Comparison of ENCODE assay signal across 8 cellular contexts in genomic region chr10:14601872-14602725, GRCh38.
DNase-seq lines count a peak whose midpoint lies in the region; ATAC-seq and TF ChIP-seq lines count a peak whose summit lies in the region.

No MANE protein-coding gene starts in this region.

- DNase-seq in SJSA1 (ENCODE audit: low read depth in 1 of 2, low spot score in 2 of 2), result peak; percentile 60 to 79
- DNase-seq in astrocyte of the spinal cord (ENCODE audit: low read depth, low spot score), result peak; percentile 62
- peak; percentile 67 for DNase-seq in lung (ENCODE audit: low spot score)
- DNase-seq in DMS 273 treated with DMSO at 0.1 percent for 48 hours (lab: John Stamatoyannopoulos, UW), result no peak
- no peak for DNase-seq in DMS153 (lab: John Stamatoyannopoulos, UW)
- DNase-seq in ovary, result no peak

- in situ Hi-C loops in astrocyte of the spinal cord (cut with HindIII; ENCODE audit: low sequenced_read_pairs), result no loop called here

- intact Hi-C loops in ovary (cut with DNase I), result no loop called here

- TF ChIP-seq POLR2A in GM18526 (IDR thresholded peaks at IDR 0.05; ENCODE audit: extremely low read depth, insufficient read length), result peak; percentile 16
- TF ChIP-seq POLR2A in ovary (IDR thresholded peaks at IDR 0.05), result no peak

- H3K27me3 ChIP-seq in SJSA1 (replicated peaks) (no peaks in the 10 kb centered on the region), lung (ENCODE audit: control insufficient read depth, insufficient read depth) (no peaks in the 10 kb centered on the region), ovary (no peaks in the 10 kb centered on the region)

- peak; percentile 26 for ATAC-seq in HG03045 (IDR thresholded peaks at IDR 0.05; ENCODE audit: unreplicated experiment)
- peak; percentile 23 for ATAC-seq in lung (ENCODE audit: insufficient read depth, low FRiP score)

- H3K9me3 ChIP-seq in SJSA1 (replicated peaks), result no peaks in the 10 kb centered on the region
- H3K9me3 ChIP-seq in lung (ENCODE audit: control insufficient read depth in 2 of 2, insufficient read depth in 1 of 2, low read length in 1 of 2), result no peaks in the 10 kb centered on the region
- H3K9me3 ChIP-seq in ovary, result no peaks in the 10 kb centered on the region

- TF ChIP-seq EP300 in ovary (IDR thresholded peaks at IDR 0.05), result no peak

- H3K27ac ChIP-seq in SJSA1 (peak overlapping the region; percentile 44), lung (ENCODE audit: low read depth in 1 of 2, low read length in 1 of 2) (no peak overlapping the region), ovary (no peak overlapping the region)

- no peak for TF ChIP-seq CTCF in astrocyte of the spinal cord (IDR thresholded peaks at IDR 0.05; ENCODE audit: low read depth, low read length)
- TF ChIP-seq CTCF in lung (IDR thresholded peaks at IDR 0.05; ENCODE audit: control extremely low read depth, extremely low read depth), result no peak
- TF ChIP-seq CTCF in ovary (IDR thresholded peaks at IDR 0.05), result no peak

- H3K36me3 ChIP-seq in SJSA1, result peaks cover 37% of the 10 kb centered on the region
- peaks cover 0 to 4% of the 10 kb centered on the region in 2 donors for H3K36me3 ChIP-seq in lung (ENCODE audit: control insufficient read depth in 2 of 2, insufficient read depth in 2 of 2, low read length in 2 of 2)
- H3K36me3 ChIP-seq in ovary, result no peaks in the 10 kb centered on the region

- H3K4me3 ChIP-seq in SJSA1 (peak overlapping the region; percentile 1; the same call in 1 of the 2 replicates), astrocyte of the spinal cord (ENCODE audit: low read depth, low read length) (no peak overlapping the region), lung (no peak overlapping the region), ovary (no peak overlapping the region)

- H3K4me1 ChIP-seq in SJSA1 (replicated peaks) (peaks cover 36% of the 10 kb centered on the region), lung (ENCODE audit: control insufficient read depth in 2 of 2, insufficient read depth in 2 of 2, low read length in 2 of 2) (peaks cover 2 to 8% of the 10 kb centered on the region in 2 donors), ovary (ENCODE audit: insufficient read depth) (no peaks in the 10 kb centered on the region)

- 14 to 33% methylated on average over 16 of the region's 16 CpGs for WGBS in lung, 2 donors
- WGBS in ovary, 3 donors, result 72 to 80% (median 79%) methylated on average over 16 of the region's 16 CpGs

Comparison
In these comparisons a context has a peak if more than half of its experiments do, and no peak if none do; other contexts are left out.
1. DNase-seq: peak in SJSA1 (2 of 2), astrocyte of the spinal cord (single experiment) and lung (single experiment); none in DMS 273 treated with DMSO at 0.1 percent for 48 hours (single experiment), DMS153 (single experiment) and ovary (0 of 5).